In the genomic region with DNA sequence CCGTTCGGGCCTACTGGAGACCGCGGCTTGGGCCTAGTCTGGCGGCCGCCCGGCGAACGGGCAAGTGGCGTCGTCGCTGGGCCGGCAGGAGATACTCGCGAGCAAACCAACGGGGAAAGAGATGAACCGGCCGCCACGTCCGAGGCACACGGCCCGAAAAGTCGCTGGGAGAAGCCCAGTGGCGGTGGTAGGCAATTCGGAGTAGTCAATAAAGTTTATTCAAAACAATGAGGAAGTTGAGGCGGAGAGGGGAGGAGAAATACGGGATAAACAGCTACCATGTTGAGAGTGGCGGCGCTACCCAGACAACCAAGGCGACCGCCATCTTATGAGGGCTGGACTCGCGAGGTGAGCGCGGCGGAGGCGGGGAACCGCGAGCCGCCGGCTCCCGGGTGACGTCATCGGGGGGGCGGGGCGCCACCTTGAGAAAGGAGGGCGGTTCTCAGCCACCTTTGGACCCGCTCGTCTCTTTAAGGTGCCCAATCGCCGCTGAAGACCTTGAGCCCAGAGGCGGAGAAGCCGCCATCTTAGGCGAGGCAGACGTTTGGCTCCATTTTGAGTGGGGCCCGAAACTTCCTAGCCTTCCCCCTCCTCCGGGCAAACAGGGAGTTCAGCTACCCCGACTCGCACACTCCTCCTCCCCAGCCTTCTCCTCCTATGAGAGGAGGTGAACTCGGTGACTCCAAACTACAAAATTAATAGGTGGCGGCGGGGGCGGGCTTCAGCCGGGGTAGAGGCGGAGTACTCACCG, we compare ENCODE assay signal across 8 cellular contexts. TPM values are rescaled to one million over a fixed set of nuclear protein-coding genes. Genes with fewer than 3 reads are reported as not detected.
DNase-seq lines count a peak whose midpoint lies in the region; ATAC-seq and TF ChIP-seq lines count a peak whose summit lies in the region.

A gene (minus strand): TSS at position 348 of the 751 bp plus-strand sequence. CDS start 1,745 bp downstream, outside the sequence.

- ATAC-seq in HG02571 (IDR thresholded peaks at IDR 0.05; ENCODE audit: unreplicated experiment), result peak; percentile 84
- ATAC-seq in foreskin keratinocyte, result peak; percentile 88

- H3K9me3 ChIP-seq in SK-N-MC (ENCODE audit: low read depth, low read length), result no peaks in the 10 kb centered on the region
- H3K9me3 ChIP-seq in neural progenitor cell (ENCODE audit: low read depth), result no peaks in the 10 kb centered on the region
- no peaks in the 10 kb centered on the region for H3K9me3 ChIP-seq in stomach smooth muscle (ENCODE audit: control insufficient read depth in 2 of 2, low read length in 2 of 2)

- peaks cover 7% of the 10 kb centered on the region for H3K79me2 ChIP-seq in neural progenitor cell (ENCODE audit: low read depth)

- peak within 1 kb of the TSS; percentile 36 for H2AFZ ChIP-seq in neural progenitor cell (replicated peaks)

- CTCF ChIA-PET in activated naive CD4-positive, alpha-beta T cell treated with anti-CD3 and anti-CD28 coated beads for 36 hours (lab: Charles Lee), result no interaction called here

- no peaks in the 10 kb centered on the region for H3K27me3 Mint-ChIP-seq in activated naive CD4-positive, alpha-beta T cell treated with anti-CD3 and anti-CD28 coated beads for 36 hours (ENCODE audit: low read depth)
- peaks cover 6% of the 10 kb centered on the region for H3K27me3 Mint-ChIP-seq in neural progenitor cell (ENCODE audit: insufficient read depth, low read depth)

- H3K4me3 Mint-ChIP-seq in activated naive CD4-positive, alpha-beta T cell treated with anti-CD3 and anti-CD28 coated beads for 36 hours, result peak within 1 kb of the TSS; percentile 89
- peak within 1 kb of the TSS; percentile 96 for H3K4me3 Mint-ChIP-seq in neural progenitor cell

- H4K20me1 ChIP-seq in neural progenitor cell (ENCODE audit: low read depth), result no peaks in the 10 kb centered on the region

- H3K27me3 ChIP-seq in foreskin keratinocyte (no peaks in the 10 kb centered on the region), neural progenitor cell (no peaks in the 10 kb centered on the region), stomach smooth muscle (ENCODE audit: control insufficient read depth in 1 of 2, insufficient read depth in 2 of 2, low read length in 2 of 2) (no peaks in the 10 kb centered on the region)

- H3K9me3 Mint-ChIP-seq in activated naive CD4-positive, alpha-beta T cell treated with anti-CD3 and anti-CD28 coated beads for 36 hours, result no peaks in the 10 kb centered on the region
- H3K9me3 Mint-ChIP-seq in neural progenitor cell, result peaks cover 9% of the 10 kb centered on the region

- H3K9ac ChIP-seq in SK-N-MC (ENCODE audit: insufficient read length) (peak within 1 kb of the TSS; percentile 87), neural progenitor cell (peak within 1 kb of the TSS; percentile 85), stomach smooth muscle (ENCODE audit: low read length in 2 of 2) (peak within 1 kb of the TSS; percentile 85 to 86)

- intact Hi-C loops in activated naive CD4-positive, alpha-beta T cell treated with anti-CD3 and anti-CD28 coated beads for 36 hours (cut with micrococcal nuclease), result loop anchor here (1.0 to 10.0 kb wide), 11 partner anchors 139 to 1117 kb away; a partner anchor contains a TSS

- DNase-seq in GM03348 (ENCODE audit: low spot score) (peak; percentile 92), NB4 (ENCODE audit: low read depth) (peak; percentile 96), SK-N-MC (ENCODE audit: low read depth, low spot score) (peak; percentile 64), foreskin keratinocyte (peak; percentile 87 to 91), neural progenitor cell (ENCODE audit: low spot score) (peak; percentile 95)
- peak; percentile 95 for DNase-seq in activated naive CD4-positive, alpha-beta T cell treated with anti-CD3 and anti-CD28 coated beads for 36 hours

- H3K4me1 ChIP-seq in foreskin keratinocyte, result no peaks in the 10 kb centered on the region
- peaks cover 8% of the 10 kb centered on the region for H3K4me1 ChIP-seq in neural progenitor cell
- no peaks in the 10 kb centered on the region for H3K4me1 ChIP-seq in stomach smooth muscle (ENCODE audit: control insufficient read depth, insufficient read depth, low read length)

- peak within 1 kb of the TSS; percentile 95 for H3K27ac Mint-ChIP-seq in activated naive CD4-positive, alpha-beta T cell treated with anti-CD3 and anti-CD28 coated beads for 36 hours
- peak within 1 kb of the TSS; percentile 99 for H3K27ac Mint-ChIP-seq in neural progenitor cell

- peaks cover 19% of the 10 kb centered on the region for H3K4me1 Mint-ChIP-seq in activated naive CD4-positive, alpha-beta T cell treated with anti-CD3 and anti-CD28 coated beads for 36 hours (ENCODE audit: low read depth)
- H3K4me1 Mint-ChIP-seq in neural progenitor cell, result peaks cover 20% of the 10 kb centered on the region

- peaks cover 15% of the 10 kb centered on the region for H3F3A ChIP-seq in neural progenitor cell (ENCODE audit: low read depth)

- no peak for TF ChIP-seq CTCF in NB4 (IDR thresholded peaks at IDR 0.05; ENCODE audit: low read depth, low read length)
- no peak for TF ChIP-seq CTCF in foreskin keratinocyte (conservative IDR thresholded peaks at IDR 0.05)
- TF ChIP-seq CTCF in neural progenitor cell (IDR thresholded peaks at IDR 0.05), result peak; percentile 4

- H3K36me3 ChIP-seq in SK-N-MC (ENCODE audit: insufficient read depth, low read length) (0 out of 2 replicates have a peak, but pooled peaks cover 3% of the 10 kb centered on the region), neural progenitor cell (no peaks in the 10 kb centered on the region), stomach smooth muscle (ENCODE audit: control insufficient read depth in 2 of 2, insufficient read depth in 2 of 2, low read length in 2 of 2) (peaks cover 0 to 4% of the 10 kb centered on the region in 2 donors)

- peak within 1 kb of the TSS; percentile 84 for H3K4me3 ChIP-seq in NB4 (ENCODE audit: low read depth, low read length)
- peak within 1 kb of the TSS; percentile 86 for H3K4me3 ChIP-seq in SK-N-MC
- H3K4me3 ChIP-seq in neural progenitor cell, result peak within 1 kb of the TSS; percentile 61
- peak within 1 kb of the TSS; percentile 70 to 80 for H3K4me3 ChIP-seq in stomach smooth muscle (ENCODE audit: low read length in 2 of 2)

- H3K4me2 ChIP-seq in neural progenitor cell, result peak within 1 kb of the TSS; percentile 86

- H3K27ac ChIP-seq in SK-N-MC (peak within 1 kb of the TSS; percentile 93), foreskin keratinocyte (peak within 1 kb of the TSS; percentile 89), neural progenitor cell (peak within 1 kb of the TSS; percentile 98), stomach smooth muscle (ENCODE audit: low read length) (peak within 1 kb of the TSS; percentile 92)

- TF ChIP-seq POLR2A in NB4 (IDR thresholded peaks at IDR 0.05; ENCODE audit: extremely low read depth, insufficient read length), result peak; percentile 11

- peaks cover 13% of the 10 kb centered on the region for H3K36me3 Mint-ChIP-seq in activated naive CD4-positive, alpha-beta T cell treated with anti-CD3 and anti-CD28 coated beads for 36 hours (ENCODE audit: low read depth)
- H3K36me3 Mint-ChIP-seq in neural progenitor cell, result no peaks in the 10 kb centered on the region

RNA-seq across cellular contexts. Expression of the gene that starts here (rescaled TPM):
- total RNA-seq in activated naive CD4-positive, alpha-beta T cell treated with anti-CD3 and anti-CD28 coated beads for 36 hours, result 10 to 100 TPM; 51.7 to 53.2 TPM
- total RNA-seq in foreskin keratinocyte, result 10.2 and 10.3 TPM in 2 replicates
- polyA plus RNA-seq in foreskin keratinocyte, result 3.5 and 4.1 TPM in 2 replicates
- total RNA-seq in neural progenitor cell (ENCODE audit: low replicate concordance), result 22.3 and 25.0 TPM in 2 replicates

Comparison
In these comparisons a context has a peak if more than half of its experiments do, and no peak if none do; other contexts are left out.
1. Peak in every context shown above with its lines: DNase-seq, ATAC-seq, H3K4me3 ChIP-seq and H3K27ac ChIP-seq.